25 cellular contexts compared by ENCODE assay signal in the genomic region with DNA sequence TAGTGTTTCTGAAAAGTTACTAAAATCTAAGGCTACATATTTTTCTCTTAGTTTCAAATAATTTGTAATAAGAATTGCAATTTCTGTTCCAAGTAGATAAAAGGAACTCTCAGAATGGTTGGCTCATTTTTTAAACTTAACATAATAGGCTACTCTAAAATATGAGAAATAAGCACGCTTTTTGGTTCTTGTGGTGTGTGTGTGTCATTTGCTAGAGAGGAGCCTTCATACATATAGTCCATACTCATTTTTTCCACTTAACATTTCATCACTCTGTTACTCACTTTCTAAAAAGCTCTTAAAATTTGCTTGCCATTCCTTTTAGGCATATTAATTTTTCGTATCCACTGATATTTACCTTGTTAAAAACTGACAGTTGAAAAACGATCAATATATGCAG.
"Had no signal": no experiment of that assay in that cellular context is flagged by ENCODE, and none has a peak within 500 bp of the region (broad histone marks: within the 10 kb centered on the region; RNA-seq: fewer than 3 reads in every experiment).

No MANE protein-coding gene starts in this region.

- ATAC-seq: activated CD8-positive, alpha-beta T cell treated with anti-CD3 and anti-CD28 coated beads for 36 hours; gastroesophageal sphincter; heart right ventricle; T-helper 17 cell had no signal

- H3K27ac Mint-ChIP-seq: activated CD8-positive, alpha-beta T cell treated with anti-CD3 and anti-CD28 coated beads for 36 hours; activated naive CD8-positive, alpha-beta T cell; brain; T-helper 17 cell; T-helper 2 cell treated with Interferon-gamma antibody and Interleukin-4, amounts not matched to agents 5 μg/mL and 100 μg/mL, for 36 hours had no signal

- DNase-seq: activated CD4-positive, alpha-beta T cell treated with anti-CD3 and anti-CD28 coated beads for 48 hours; activated CD4-positive, alpha-beta T cell treated with anti-CD3 and anti-CD28 coated beads, Interleukin-2, amount 50 U/mL, for 1 hour; activated CD4-positive, alpha-beta T cell treated with anti-CD3 and anti-CD28 coated beads, Interleukin-2, amount 50 U/mL, for 48 hours; activated CD4-positive, CD25-positive, alpha-beta regulatory T cell; activated CD4-positive, CD25-positive, alpha-beta regulatory T cell treated with anti-CD3 and anti-CD28 coated beads, Interleukin-2, amount 50 U/mL, for 72 hours; activated CD8-positive, alpha-beta memory T cell treated with anti-CD3 and anti-CD28 coated beads for 24 hours; activated CD8-positive, alpha-beta T cell treated with anti-CD3 and anti-CD28 coated beads for 36 hours; activated effector memory CD4-positive, alpha-beta T cell treated with Interleukin-2 at 50 U/mL for 16 hours; activated gamma-delta T cell treated with Interleukin-2 at 50 U/mL for 16 hours; activated naive CD4-positive, alpha-beta T cell treated with anti-CD3 and anti-CD28 coated beads, Interleukin-2, amount 50 U/mL, for 16 hours; activated naive CD4-positive, alpha-beta T cell treated with Interleukin-2 at 50 U/mL for 16 hours; activated T-cell treated with anti-CD3 and anti-CD28 coated beads, Interleukin-2, amount 50 U/mL, for 48 hours; central memory CD4-positive, alpha-beta T cell; cerebellar nuclear complex; colonic mucosa; effector CD8-positive, alpha-beta T cell; esophagus squamous epithelium; foreskin melanocyte; heart right ventricle; T-helper 1 cell; T-helper 17 cell had no signal

- H3K27me3 Mint-ChIP-seq: activated CD8-positive, alpha-beta T cell treated with anti-CD3 and anti-CD28 coated beads for 36 hours; activated naive CD8-positive, alpha-beta T cell; brain had no signal

- H3K9me3 Mint-ChIP-seq: activated CD8-positive, alpha-beta T cell treated with anti-CD3 and anti-CD28 coated beads for 36 hours; brain; T-helper 2 cell treated with Interferon-gamma antibody and Interleukin-4, amounts not matched to agents 5 μg/mL and 100 μg/mL, for 36 hours had no signal

- H3K4me3 Mint-ChIP-seq: activated CD8-positive, alpha-beta T cell treated with anti-CD3 and anti-CD28 coated beads for 36 hours; activated naive CD8-positive, alpha-beta T cell; brain; T-helper 17 cell; T-helper 2 cell treated with Interferon-gamma antibody and Interleukin-4, amounts not matched to agents 5 μg/mL and 100 μg/mL, for 36 hours had no signal

- H3K36me3 Mint-ChIP-seq: activated naive CD8-positive, alpha-beta T cell; brain had no signal
